20 cellular contexts compared by ENCODE assay signal in genomic region chr1:215605011-215605621, GRCh38.
"Had no signal": no experiment of that assay in that cellular context is flagged by ENCODE, and none has a peak within 500 bp of the region (broad histone marks: within the 10 kb centered on the region; RNA-seq: fewer than 3 reads in every experiment).

No MANE protein-coding gene starts in this region.

- ATAC-seq: activated CD8-positive, alpha-beta T cell treated with anti-CD3 and anti-CD28 coated beads for 36 hours; stimulated activated memory B cell treated with anti-CD40 and anti-IgM and Interleukin-4, amounts not matched to agents 10 μg/mL and 1 μg/mL and 100 μg/mL, for 72 hours had no signal

- H3K4me3 ChIP-seq: sigmoid colon, testis, upper lobe of left lung had no signal

- H3K27me3 ChIP-seq: sigmoid colon, testis, upper lobe of left lung had no signal

- DNase-seq: activated B cell treated with CpG ODN at 0.5 μM for 24 hours; activated CD4-positive, alpha-beta T cell treated with anti-CD3 and anti-CD28 coated beads for 48 hours; activated CD8-positive, alpha-beta T cell treated with anti-CD3 and anti-CD28 coated beads for 36 hours; activated naive CD4-positive, alpha-beta T cell treated with Interleukin-2 at 50 U/mL for 16 hours; activated naive CD8-positive, alpha-beta T cell treated with anti-CD3 and anti-CD28 coated beads, Interleukin-2, amount 10 ng/mL, durations not matched to agents 7 days and 5 days; activated T-cell treated with anti-CD3 and anti-CD28 coated beads, Interleukin-2, amount 50 U/mL, for 1 hour; aorta; effector CD4-positive, alpha-beta T cell; foreskin fibroblast; hypothalamus; nucleus accumbens; sigmoid colon; stimulated activated CD4-positive, alpha-beta T cell treated with anti-CD3 and anti-CD28 coated beads, Interleukin-4, amount 100 ng/mL, for 4 hours; testis; upper lobe of left lung had no signal

- H3K4me3 Mint-ChIP-seq: activated B cell treated with CpG ODN at 0.5 μM for 24 hours; activated CD8-positive, alpha-beta T cell treated with anti-CD3 and anti-CD28 coated beads for 36 hours; activated naive CD8-positive, alpha-beta T cell treated with anti-CD3 and anti-CD28 coated beads, Interleukin-2, amount 10 ng/mL, durations not matched to agents 7 days and 5 days; mesothelial cell of epicardium; nephron; stimulated activated memory B cell treated with anti-CD40 and anti-IgM and Interleukin-4, amounts not matched to agents 10 μg/mL and 1 μg/mL and 100 μg/mL, for 72 hours; T-helper 2 cell treated with Interferon-gamma antibody and Interleukin-4, amounts not matched to agents 5 μg/mL and 100 μg/mL, for 36 hours had no signal

- H3K27ac Mint-ChIP-seq: activated B cell treated with CpG ODN at 0.5 μM for 24 hours; activated CD8-positive, alpha-beta T cell treated with anti-CD3 and anti-CD28 coated beads for 36 hours; activated naive CD8-positive, alpha-beta T cell treated with anti-CD3 and anti-CD28 coated beads, Interleukin-2, amount 10 ng/mL, durations not matched to agents 7 days and 5 days; activated T-helper 2 cell treated with anti-CD3 and anti-CD28 coated beads, Interferon-gamma antibody, Interleukin-2, Interleukin-4, amounts not matched to agents 10 μg/mL and 5 μg/mL and 100 μg/mL, durations not matched to agents 14 hours and 24 hours and 36 hours; nephron; stimulated activated memory B cell treated with anti-CD40 and anti-IgM and Interleukin-4, amounts not matched to agents 10 μg/mL and 1 μg/mL and 100 μg/mL, for 72 hours; T-helper 2 cell treated with Interferon-gamma antibody and Interleukin-4, amounts not matched to agents 5 μg/mL and 100 μg/mL, for 36 hours had no signal

- H3K9me3 Mint-ChIP-seq: activated B cell treated with CpG ODN at 0.5 μM for 24 hours; activated CD8-positive, alpha-beta T cell treated with anti-CD3 and anti-CD28 coated beads for 36 hours; activated naive CD8-positive, alpha-beta T cell treated with anti-CD3 and anti-CD28 coated beads, Interleukin-2, amount 10 ng/mL, durations not matched to agents 7 days and 5 days; activated T-helper 2 cell treated with anti-CD3 and anti-CD28 coated beads, Interferon-gamma antibody, Interleukin-2, Interleukin-4, amounts not matched to agents 10 μg/mL and 5 μg/mL and 100 μg/mL, durations not matched to agents 14 hours and 24 hours and 36 hours; mesothelial cell of epicardium; nephron; stimulated activated memory B cell treated with anti-CD40 and anti-IgM and Interleukin-4, amounts not matched to agents 10 μg/mL and 1 μg/mL and 100 μg/mL, for 72 hours; T-helper 2 cell treated with Interferon-gamma antibody and Interleukin-4, amounts not matched to agents 5 μg/mL and 100 μg/mL, for 36 hours had no signal

- H3K27me3 Mint-ChIP-seq: activated B cell treated with CpG ODN at 0.5 μM for 24 hours; activated CD8-positive, alpha-beta T cell treated with anti-CD3 and anti-CD28 coated beads for 36 hours; activated naive CD8-positive, alpha-beta T cell treated with anti-CD3 and anti-CD28 coated beads, Interleukin-2, amount 10 ng/mL, durations not matched to agents 7 days and 5 days; stimulated activated memory B cell treated with anti-CD40 and anti-IgM and Interleukin-4, amounts not matched to agents 10 μg/mL and 1 μg/mL and 100 μg/mL, for 72 hours had no signal

- H3K9me3 ChIP-seq: sigmoid colon, testis, upper lobe of left lung had no signal

- H3K4me1 Mint-ChIP-seq: activated B cell treated with CpG ODN at 0.5 μM for 24 hours; activated naive CD8-positive, alpha-beta T cell treated with anti-CD3 and anti-CD28 coated beads, Interleukin-2, amount 10 ng/mL, durations not matched to agents 7 days and 5 days; stimulated activated memory B cell treated with anti-CD40 and anti-IgM and Interleukin-4, amounts not matched to agents 10 μg/mL and 1 μg/mL and 100 μg/mL, for 72 hours had no signal

- H3K27ac ChIP-seq: testis had no signal
